ENCODE assay signal across 8 cellular contexts in the genomic region with DNA sequence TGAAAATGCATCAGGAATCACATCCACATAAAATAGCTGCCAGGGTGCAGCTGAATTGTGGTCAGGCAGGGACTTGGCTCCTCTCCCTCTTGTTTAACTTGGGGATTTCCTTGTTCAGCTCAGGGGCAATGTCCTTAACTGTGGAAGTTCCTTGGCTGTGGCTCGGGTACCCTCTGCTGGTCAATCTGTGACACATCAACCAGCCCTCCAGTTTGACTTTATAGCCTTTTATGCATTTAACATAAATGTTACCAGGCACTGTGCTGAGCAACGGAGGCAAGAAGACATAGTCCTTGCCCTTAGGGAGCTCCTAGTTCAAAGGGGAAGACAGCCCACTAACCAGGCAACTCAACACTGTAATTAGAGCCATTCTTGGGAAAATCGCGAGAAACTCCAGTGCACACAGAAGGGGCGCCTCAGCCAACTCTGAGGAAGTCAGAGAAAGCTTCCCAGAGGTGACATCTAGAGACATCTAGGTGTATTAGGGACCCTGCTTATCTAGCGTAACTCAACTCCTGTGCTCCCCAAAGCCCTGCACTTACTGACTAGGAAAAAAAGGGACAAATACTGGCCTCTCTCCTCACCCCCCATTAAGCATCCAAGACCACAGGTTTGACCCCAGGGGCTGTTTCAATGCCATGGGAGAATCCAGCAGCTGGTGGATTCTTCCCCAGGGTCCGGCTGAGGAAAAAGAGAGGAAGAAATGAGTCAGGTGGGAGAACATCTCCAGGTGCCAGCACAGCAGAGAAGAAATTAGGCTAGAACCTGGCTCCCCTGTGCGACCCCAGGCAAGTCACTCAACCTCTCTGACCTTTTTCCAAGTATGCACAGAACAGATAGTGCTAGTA. TPM values are rescaled to one million over a fixed set of nuclear protein-coding genes. Genes with fewer than 3 reads are reported as not detected.
DNase-seq lines count a peak whose midpoint lies in the region; ATAC-seq and TF ChIP-seq lines count a peak whose summit lies in the region.

No MANE protein-coding gene starts in this region.

- peak overlapping the region; percentile 89 for H3K27ac ChIP-seq in RWPE1
- no peak overlapping the region for H3K27ac ChIP-seq in osteoblast (ENCODE audit: low read depth, low read length)
- H3K27ac ChIP-seq in transverse colon, result peak overlapping the region; percentile 89 to 99 (median 96)

- no peak overlapping the region for H3K4me2 ChIP-seq in osteoblast (ENCODE audit: insufficient read depth, low read length)

- TF ChIP-seq EP300 in transverse colon (IDR thresholded peaks at IDR 0.05; ENCODE audit: low read depth), result no peak

- H2AFZ ChIP-seq in osteoblast (ENCODE audit: low read length), result no peak overlapping the region

- ATAC-seq in HG02571 (IDR thresholded peaks at IDR 0.05; ENCODE audit: unreplicated experiment), result no peak

- H3K36me3 ChIP-seq in osteoblast (ENCODE audit: insufficient read depth, low read length) (no peaks in the 10 kb centered on the region), transverse colon (no peaks in the 10 kb centered on the region)

- no peaks in the 10 kb centered on the region for H3K79me2 ChIP-seq in osteoblast (ENCODE audit: insufficient read depth, low read length)

- no peak for TF ChIP-seq POLR2A in transverse colon (IDR thresholded peaks at IDR 0.05)

- H3K9me3 ChIP-seq in osteoblast (ENCODE audit: low read depth, low read length) (no peaks in the 10 kb centered on the region), transverse colon (no peaks in the 10 kb centered on the region)

- peak; percentile 59 for DNase-seq in DMS79 (lab: John Stamatoyannopoulos, UW)
- peak; percentile 85 for DNase-seq in LNCaP clone FGC (ENCODE audit: low read depth)
- peak; percentile 69 for DNase-seq in RWPE1 (ENCODE audit: low spot score)
- peak; percentile 36 for DNase-seq in activated gamma-delta T cell treated with anti-CD3 and anti-CD28 coated beads, Interleukin-2, amount 50 U/mL, for 16 hours (ENCODE audit: low read depth)
- peak; percentile 86 to 94 for DNase-seq in foreskin fibroblast
- DNase-seq in osteoblast (ENCODE audit: insufficient read length, low spot score, missing footprints), result peak; percentile 91
- DNase-seq in transverse colon, result peak; percentile 82

- H4K20me1 ChIP-seq in osteoblast (ENCODE audit: insufficient read depth, low read length), result no peaks in the 10 kb centered on the region

- TF ChIP-seq CTCF in LNCaP clone FGC (IDR thresholded peaks at IDR 0.05; ENCODE audit: control insufficient read depth, extremely low read depth, insufficient read depth) (peak; percentile 92), RWPE1 (conservative IDR thresholded peaks at IDR 0.05; ENCODE audit: low read depth) (peak; percentile 85), foreskin fibroblast (IDR thresholded peaks at IDR 0.05; ENCODE audit: low read depth, low read length) (peak; percentile 85), osteoblast (IDR thresholded peaks at IDR 0.05; ENCODE audit: extremely low read depth, low read depth, low read length) (peak; percentile 98), transverse colon (IDR thresholded peaks at IDR 0.05) (peak; percentile 79 to 93 (median 83))

- H3K4me3 ChIP-seq in LNCaP clone FGC (ENCODE audit: low read depth, low read length) (no peak overlapping the region), foreskin fibroblast (ENCODE audit: low read depth in 1 of 2, low read length in 2 of 2) (no peak overlapping the region), osteoblast (ENCODE audit: insufficient read depth, low read length) (no peak overlapping the region), transverse colon (peak overlapping the region in 1 of 4 donors; percentile 67)

- intact Hi-C loops in transverse colon (cut with DNase I; ENCODE audit: low total_unique reads), result loop anchor here (5.0 kb wide), 1 partner anchor 187 kb away; a partner anchor contains a TSS

- POLR2A ChIA-PET in RWPE1 (lab: Yijun Ruan, JAX; ENCODE audit: low non-redundant PET), result interaction anchor here (0.5 kb wide), 1 partner anchor 179 kb away, joined by 3 read pairs; no protein-coding TSS in a partner anchor

- H3K4me1 ChIP-seq in osteoblast (ENCODE audit: insufficient read depth, low read length), result peaks cover 27% of the 10 kb centered on the region
- peaks cover 14 to 39% (median 26%) of the 10 kb centered on the region in 4 donors for H3K4me1 ChIP-seq in transverse colon

- in situ Hi-C loops in transverse colon (cut with MboI; ENCODE audit: low pct_ligation_motif_present in 1 of 4, low pct_unique_long_range_greater_than_20kb in 1 of 4, low sequenced_read_pairs in 3 of 4), result loop anchor here in 3 of 4 donors (5.0 to 10.0 kb wide), 3 partner anchors 94 to 194 kb away; a partner anchor contains a TSS

- CTCF ChIA-PET in RWPE1 (lab: Yijun Ruan, JAX), result interaction anchor here (0.6 to 1.2 kb wide), 11 partner anchors 35 to 538 kb away, joined by 3 to 5 read pairs (median 3); a partner anchor contains a TSS

- H3K27me3 ChIP-seq in osteoblast (ENCODE audit: insufficient read depth, low read length), result no peaks in the 10 kb centered on the region
- no peaks in the 10 kb centered on the region for H3K27me3 ChIP-seq in transverse colon

- WGBS in transverse colon (ENCODE audit: low coverage in 1 of 2), 2 donors, result 30% methylated on average over 8 of the region's 8 CpGs; no CpG with 5 or more reads in 1 of the 2 donors

RNA-seq across cellular contexts. Expression of a gene that starts 17.3 kb away (rescaled TPM):
- 34.2 and 41.6 TPM in 2 replicates for total RNA-seq in osteoblast
- total RNA-seq in transverse colon, result 100 to 1,000 TPM in 1 of 4 donors, 10 to 100 TPM in 3; 22.2 to 223 (median 50.1) TPM

RNA-seq across cellular contexts. Expression of a gene that starts 26.5 kb away (rescaled TPM):
- total RNA-seq in osteoblast (not detected in 2 replicates), transverse colon (not detected)

Comparison
In these comparisons a context has a peak if more than half of its experiments do, and no peak if none do; other contexts are left out.
1. DNase-seq: peak in every context shown above with its lines; median percentile 91 in osteoblast; 90 in foreskin fibroblast; 85 in LNCaP clone FGC; 82 in transverse colon; 69 in RWPE1; 59 in DMS79; 36 in activated gamma-delta T cell treated with anti-CD3 and anti-CD28 coated beads, Interleukin-2, amount 50 U/mL, for 16 hours.